Comparison of ENCODE assay signal across 8 cellular contexts in genomic region chr2:101307950-101308431, GRCh38. TPM values are rescaled to one million over a fixed set of nuclear protein-coding genes. Genes with fewer than 3 reads are reported as not detected.
DNase-seq lines count a peak whose midpoint lies in the region; TF ChIP-seq lines count a peak whose summit lies in the region.

No MANE protein-coding gene starts in this region.

- no peak for TF ChIP-seq POLR2A in spleen (IDR thresholded peaks at IDR 0.05)

- H3K9ac ChIP-seq in iPS-18a (ENCODE audit: low read length) = peak overlapping the region; percentile 57

- H3K4me1 ChIP-seq in iPS-18a (ENCODE audit: control insufficient read depth, low read depth, low read length) = peaks cover 13% of the 10 kb centered on the region
- H3K4me1 ChIP-seq in spleen = peaks cover 30 to 91% (median 71%) of the 10 kb centered on the region in 6 donors

- WGBS in adipose tissue, 3 donors = 0 to 1% (median 0%) methylated on average over 40 to 57 of the region's 57 CpGs
- 0 to 2% (median 1%) methylated on average over 21 to 57 of the region's 57 CpGs for WGBS in spleen, 5 donors

- H3K27ac ChIP-seq in adipose tissue (ENCODE audit: low read depth, low read length) = peak overlapping the region; percentile 91
- H3K27ac ChIP-seq in iPS-18a (ENCODE audit: low read length) = no peak overlapping the region
- H3K27ac ChIP-seq in spleen = peak overlapping the region; percentile 96 to 100 (median 98)

- intact Hi-C loops in spleen (cut with DNase I; ENCODE audit: low total_unique reads) = loop anchor here (10.0 kb wide), 1 partner anchor 53 kb away; the partner anchor contains the start of gene CNOT11

- H3K9me3 ChIP-seq in iPS-18a (ENCODE audit: control insufficient read depth, low read depth, low read length) = no peaks in the 10 kb centered on the region
- no peaks in the 10 kb centered on the region for H3K9me3 ChIP-seq in spleen

- TF ChIP-seq CTCF in GM10266 (IDR thresholded peaks at IDR 0.05; ENCODE audit: control insufficient read depth, insufficient read depth, low read depth, missing control alignments) (no peak), spleen (IDR thresholded peaks at IDR 0.05 in 8 of 11, conservative IDR thresholded peaks at IDR 0.05 in 3 of 11) (no peak)

- DNase-seq in GM10266 (ENCODE audit: extremely low spot score) (peak; percentile 45), HCEC 1CT (peak; percentile 3), NCI-H2171 (lab: John Stamatoyannopoulos, UW) (peak; percentile 15), spleen (peak; percentile 92), inferior parietal cortex (ENCODE audit: extremely low spot score) (no peak), NCI-H510A treated with DMSO at 0.1 percent for 48 hours (lab: John Stamatoyannopoulos, UW) (no peak)

- H3K4me3 ChIP-seq in iPS-18a (ENCODE audit: low read length) (peak overlapping the region; percentile 75), spleen (peak overlapping the region; percentile 69 to 87 (median 78))

- H3K36me3 ChIP-seq in iPS-18a (ENCODE audit: control insufficient read depth, low read depth, low read length) (no peaks in the 10 kb centered on the region), spleen (peaks cover 0 to 33% (median 3%) of the 10 kb centered on the region in 6 donors)

- H3K27me3 ChIP-seq in iPS-18a (ENCODE audit: control insufficient read depth, insufficient read depth, low read length) (peaks cover 7% of the 10 kb centered on the region), spleen (replicated peaks in 1 of 7) (no peaks in the 10 kb centered on the region)

RNA-seq across cellular contexts. Expression of gene RNF149, which starts 0.5 kb away (rescaled TPM):
- 10 to 100 TPM; 21.0 to 41.5 (median 21.8) TPM for polyA plus RNA-seq in adipose tissue
- 100 to 1,000 TPM; 141 to 398 (median 234) TPM for total RNA-seq in spleen
- polyA plus RNA-seq in spleen = 10 to 100 TPM; 31.8 to 64.1 (median 54.2) TPM

RNA-seq across cellular contexts. Expression of gene CNOT11, which starts 55.3 kb away (rescaled TPM):
- polyA plus RNA-seq in adipose tissue (10 to 100 TPM; 13.9 to 17.2 (median 16.6) TPM), spleen (10 to 100 TPM; 17.9 to 22.7 (median 20.1) TPM)
- 10 to 100 TPM; 29.8 to 36.4 (median 34.1) TPM for total RNA-seq in spleen

Comparison
In these comparisons a context has a peak if more than half of its experiments do, and no peak if none do; other contexts are left out.
1. DNase-seq: peak in GM10266 (single experiment), HCEC 1CT (single experiment), NCI-H2171 (single experiment) and spleen (single experiment); none in inferior parietal cortex (single experiment) and NCI-H510A treated with DMSO at 0.1 percent for 48 hours (single experiment).